In the genomic region with DNA sequence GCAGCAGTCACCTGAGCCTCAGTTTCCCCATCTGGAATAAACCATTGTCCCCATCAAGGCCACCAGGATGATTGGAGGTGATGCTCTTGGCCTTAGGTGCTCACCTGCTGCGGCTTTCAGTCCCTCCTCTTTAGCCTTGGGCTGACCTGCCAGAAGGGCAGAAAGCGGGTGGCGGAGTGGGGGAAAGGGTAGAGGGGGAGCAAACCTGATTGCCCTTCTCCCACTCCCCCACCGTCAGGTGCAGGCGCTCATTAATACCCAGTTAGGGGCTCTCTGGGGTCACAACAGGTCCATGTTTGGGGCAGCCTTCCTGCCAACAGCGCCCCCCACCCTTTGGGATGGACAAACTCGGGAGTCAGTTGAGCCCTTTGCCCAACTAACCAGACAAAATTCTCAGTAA, we compare ENCODE assay signal across 26 cellular contexts. TPM values are rescaled to one million over a fixed set of nuclear protein-coding genes. Genes with fewer than 3 reads are reported as not detected.
"Had no signal": no experiment of that assay in that cellular context is flagged by ENCODE, and none has a peak within 500 bp of the region (broad histone marks: within the 10 kb centered on the region; RNA-seq: fewer than 3 reads in every experiment).

No MANE protein-coding gene starts in this region.

- H3K27me3 ChIP-seq: ascending aorta, body of pancreas, Peyer's patch had no signal

- DNase-seq: activated CD4-positive, alpha-beta T cell treated with anti-CD3 and anti-CD28 coated beads for 4 hours; activated CD8-positive, alpha-beta memory T cell treated with anti-CD3 and anti-CD28 coated beads, Interleukin-2, amount 50 U/mL, for 48 hours; activated CD8-positive, alpha-beta T cell treated with anti-CD3 and anti-CD28 coated beads, Interleukin-2, amount 10 ng/mL, durations not matched to agents 7 days and 5 days; activated effector memory CD4-positive, alpha-beta T cell treated with Interleukin-2 at 50 U/mL for 16 hours; activated naive CD4-positive, alpha-beta T cell; activated T-cell treated with anti-CD3 and anti-CD28 coated beads, Interleukin-2, amount 50 U/mL, for 1 hour; NCI-H1092; NCI-H1417 treated with DMSO at 0.1 percent for 48 hours; NCI-H1694; NCI-H2029 treated with DMSO at 0.1 percent for 48 hours; NCI-H345; NCI-H510A; NCI-H526 treated with DMSO at 0.1 percent for 48 hours; NCI-H82; NK-92 treated with Interleukin-12 subunit alpha and Interleukin-12 subunit beta, amount 100 ng/mL, for 24 hours; SIG-M5; T-helper 1 cell; WERI-Rb-1 had no signal

- H3K4me3 ChIP-seq: ascending aorta, body of pancreas, Peyer's patch, SK-N-MC had no signal

- H3K4me1 ChIP-seq: body of pancreas, Peyer's patch had no signal

- ATAC-seq: activated CD4-positive, CD25-positive, alpha-beta regulatory T cell treated with anti-CD3 and anti-CD28 coated beads, Interleukin-2, amount 50 U/mL, for 24 hours; activated CD8-positive, alpha-beta T cell treated with anti-CD3 and anti-CD28 coated beads, Interleukin-2, amount 10 ng/mL, durations not matched to agents 7 days and 5 days; body of pancreas had no signal

- H3K27ac ChIP-seq: ascending aorta, body of pancreas, KMS-11, Peyer's patch, SK-N-MC, WERI-Rb-1 had no signal

- H3K9me3 ChIP-seq: ascending aorta, body of pancreas, Peyer's patch had no signal

RNA-seq across cellular contexts. Expression of gene GRIP2, which starts 50.5 kb away (rescaled TPM):
- total RNA-seq: activated CD8-positive, alpha-beta T cell treated with anti-CD3 and anti-CD28 coated beads, Interleukin-2, amount 10 ng/mL, durations not matched to agents 7 days and 5 days; MCF 10A; T-helper 2 cell treated with Interferon-gamma antibody and Interleukin-4, amounts not matched to agents 100 ng/mL and 5 ng/mL, for 36 hours had no signal
